Comparison of ENCODE assay signal across 24 cellular contexts in the genomic region with DNA sequence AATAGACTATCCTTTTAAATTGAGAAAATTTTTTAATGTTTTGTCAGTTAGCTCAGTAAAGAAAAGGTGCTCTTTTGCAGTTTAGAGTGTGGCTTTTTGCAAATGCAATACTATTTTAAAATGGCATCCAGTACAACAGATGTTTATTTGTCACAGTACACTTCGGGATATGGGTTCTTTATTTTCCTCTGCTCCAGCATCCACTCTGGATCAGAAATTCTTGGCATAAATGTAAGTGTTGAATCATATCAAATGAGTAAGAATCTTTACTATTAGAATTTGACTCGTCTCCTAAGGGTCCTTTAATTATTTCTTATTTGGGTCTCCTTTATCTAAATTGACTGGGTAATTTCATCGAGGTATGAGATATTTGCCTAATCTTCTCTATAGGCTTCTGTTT.
"Had no signal": no experiment of that assay in that cellular context is flagged by ENCODE, and none has a peak within 500 bp of the region (broad histone marks: within the 10 kb centered on the region; RNA-seq: fewer than 3 reads in every experiment).

No MANE protein-coding gene starts in this region.

- H3K36me3 ChIP-seq: ascending aorta had no signal

- H3K27me3 ChIP-seq: ascending aorta, body of pancreas had no signal

- H3K4me1 ChIP-seq: ascending aorta, body of pancreas had no signal

- H3K27ac ChIP-seq: ascending aorta, body of pancreas, PC-9 had no signal

- H3K4me3 ChIP-seq: ascending aorta, body of pancreas, PC-9 had no signal

- ATAC-seq: activated CD8-positive, alpha-beta memory T cell treated with anti-CD3 and anti-CD28 coated beads, Interleukin-2, amount 10 ng/mL, durations not matched to agents 7 days and 5 days; activated naive CD8-positive, alpha-beta T cell treated with anti-CD3 and anti-CD28 coated beads, Interleukin-2, amount 50 U/mL, for 24 hours; body of pancreas; T-helper 17 cell had no signal

- H3K4me2 ChIP-seq: PC-9 had no signal

- DNase-seq: activated B cell treated with CpG ODN at 0.5 μM for 24 hours; activated CD4-positive, alpha-beta T cell treated with anti-CD3 and anti-CD28 coated beads for 1 hour; activated CD4-positive, alpha-beta T cell treated with anti-CD3 and anti-CD28 coated beads, Interleukin-2, amount 10 ng/mL, durations not matched to agents 24 days and 14 days; activated CD4-positive, alpha-beta T cell treated with anti-CD3 and anti-CD28 coated beads, Interleukin-2, amount 50 U/mL, for 48 hours; activated CD8-positive, alpha-beta memory T cell treated with anti-CD3 and anti-CD28 coated beads, Interleukin-2, amount 10 ng/mL, durations not matched to agents 7 days and 5 days; activated effector memory CD4-positive, alpha-beta T cell treated with Interleukin-2 at 50 U/mL for 16 hours; activated naive CD4-positive, alpha-beta T cell; activated naive CD8-positive, alpha-beta T cell treated with anti-CD3 and anti-CD28 coated beads, Interleukin-2, amount 50 U/mL, for 24 hours; activated T-cell treated with anti-CD3 and anti-CD28 coated beads, Interleukin-2, amount 50 U/mL, for 24 hours; amniotic stem cell; body of pancreas; central memory CD4-positive, alpha-beta T cell; Karpas-422; NCI-H1092; NCI-H1930; NCI-H2107; NCI-H2171 treated with DMSO at 0.1 percent for 48 hours; NCI-H226; NCI-H510A treated with DMSO at 0.1 percent for 48 hours; PC-9; SHP77 treated with DMSO at 0.1 percent for 48 hours; T-helper 17 cell; T-helper 9 cell had no signal

- H3K9me3 ChIP-seq: ascending aorta, body of pancreas had no signal
